ENCODE assay signal across 8 cellular contexts in the genomic region with DNA sequence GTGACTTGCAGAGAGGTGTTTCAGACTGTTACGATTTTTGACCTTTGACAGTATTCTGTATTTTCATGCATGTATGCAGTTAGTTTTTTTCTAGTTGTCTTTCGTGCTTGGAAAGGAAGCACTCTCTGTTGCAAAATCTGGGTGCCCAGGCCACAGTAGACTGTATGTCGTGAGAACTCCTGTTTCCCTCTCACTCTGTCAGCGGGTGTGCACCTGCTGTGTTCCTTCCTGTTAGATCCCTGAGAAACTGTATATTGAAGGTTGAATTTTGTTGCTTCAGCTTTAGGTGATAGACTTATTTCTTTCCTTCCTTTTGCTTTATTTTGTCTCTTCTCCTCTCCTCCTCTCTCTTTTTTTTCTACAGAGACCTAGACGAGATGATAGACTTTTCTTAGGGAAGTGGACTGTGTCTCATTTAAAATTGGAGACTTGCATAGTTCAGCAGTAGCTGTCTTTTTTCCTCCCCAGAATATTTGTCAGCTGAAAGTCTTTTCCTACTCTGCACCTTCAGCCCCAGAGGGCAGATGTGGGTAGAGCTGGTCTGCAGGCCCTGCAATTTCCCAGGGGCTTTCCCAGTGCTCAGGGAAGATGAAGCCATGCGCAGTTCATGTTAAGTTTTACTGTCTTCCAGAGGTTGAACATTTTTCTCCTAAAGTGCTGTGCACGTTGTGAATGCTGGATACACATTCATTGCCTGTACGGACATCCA. TPM values are rescaled to one million over a fixed set of nuclear protein-coding genes. Genes with fewer than 3 reads are reported as not detected.
A peak's percentile ranks its signal among the peaks of the same experiment; 100 is the strongest.
DNase-seq lines count a peak whose midpoint lies in the region; ATAC-seq and TF ChIP-seq lines count a peak whose summit lies in the region.

No MANE protein-coding gene starts in this region.

- H3K36me3 Mint-ChIP-seq in natural killer cell treated with Interleukin-12 subunit alpha and Interleukin-12 subunit beta and Interleukin-15 and Interleukin-18, amount 100 ng/mL, for 72 hours, result peaks cover 9% of the 10 kb centered on the region

- no peak for TF ChIP-seq CTCF in BJ (IDR thresholded peaks at IDR 0.05; ENCODE audit: insufficient read depth, low read depth, low read length)
- TF ChIP-seq CTCF in VCaP (conservative IDR thresholded peaks at IDR 0.05), result no peak

- H3K36me3 ChIP-seq in BJ (ENCODE audit: control insufficient read depth, insufficient read depth, low read length) (no peaks in the 10 kb centered on the region), endocrine pancreas (ENCODE audit: control insufficient read depth, insufficient read depth, low read length) (no peaks in the 10 kb centered on the region)

- no peak overlapping the region for H3K9ac ChIP-seq in endocrine pancreas (ENCODE audit: control insufficient read depth, insufficient read depth, low read length)

- peaks cover 13% of the 10 kb centered on the region for H3K4me1 ChIP-seq in endocrine pancreas (ENCODE audit: control insufficient read depth, insufficient read depth, low read length)

- CTCF ChIA-PET in BJ (lab: Yijun Ruan, JAX), result interaction anchor here (0.6 to 0.9 kb wide), 2 partner anchors 34 to 284 kb away, joined by 3 read pairs; no protein-coding TSS in a partner anchor

- POLR2A ChIA-PET in BJ (lab: Charles Lee), result no interaction called here

- H3K27ac ChIP-seq in VCaP, result peak overlapping the region; percentile 98

- H3K27ac Mint-ChIP-seq in natural killer cell treated with Interleukin-12 subunit alpha and Interleukin-12 subunit beta and Interleukin-15 and Interleukin-18, amount 100 ng/mL, for 72 hours, result peak overlapping the region; percentile 93 to 95

- peaks cover 56 to 62% of the 10 kb centered on the region in 2 donors for H3K4me1 Mint-ChIP-seq in natural killer cell treated with Interleukin-12 subunit alpha and Interleukin-12 subunit beta and Interleukin-15 and Interleukin-18, amount 100 ng/mL, for 72 hours (ENCODE audit: low read depth in 2 of 2)

- H3K9me3 Mint-ChIP-seq in natural killer cell treated with Interleukin-12 subunit alpha and Interleukin-12 subunit beta and Interleukin-15 and Interleukin-18, amount 100 ng/mL, for 72 hours, result no peaks in the 10 kb centered on the region

- no peak for ATAC-seq in natural killer cell treated with Interleukin-12 subunit alpha and Interleukin-12 subunit beta and Interleukin-15 and Interleukin-18, amount 100 ng/mL, for 72 hours
- ATAC-seq in GM21390 (IDR thresholded peaks at IDR 0.05; ENCODE audit: unreplicated experiment) (no peak), GM18520 (IDR thresholded peaks at IDR 0.05; ENCODE audit: unreplicated experiment) (no peak)

- H3K9me3 ChIP-seq in endocrine pancreas (ENCODE audit: control insufficient read depth, low read length), result no peaks in the 10 kb centered on the region

- no peak for DNase-seq in BJ (ENCODE audit: low read depth)
- peak; percentile 5 for DNase-seq in HT-29 (ENCODE audit: low spot score)
- peak; percentile 82 for DNase-seq in natural killer cell treated with Interleukin-12 subunit alpha and Interleukin-12 subunit beta and Interleukin-15 and Interleukin-18, amount 100 ng/mL, for 72 hours (ENCODE audit: low spot score)
- no peak for DNase-seq in NCI-H510A treated with DMSO at 0.1 percent for 48 hours (lab: John Stamatoyannopoulos, UW)

- peak overlapping the region; percentile 99 for H3K4me3 Mint-ChIP-seq in natural killer cell treated with Interleukin-12 subunit alpha and Interleukin-12 subunit beta and Interleukin-15 and Interleukin-18, amount 100 ng/mL, for 72 hours

- H3K27me3 ChIP-seq in BJ (ENCODE audit: control insufficient read depth, insufficient read depth, low read length) (no peaks in the 10 kb centered on the region), endocrine pancreas (ENCODE audit: control insufficient read depth, insufficient read depth, low read length) (no peaks in the 10 kb centered on the region)

- H3K27me3 Mint-ChIP-seq in natural killer cell treated with Interleukin-12 subunit alpha and Interleukin-12 subunit beta and Interleukin-15 and Interleukin-18, amount 100 ng/mL, for 72 hours, result no peaks in the 10 kb centered on the region

- peak overlapping the region; percentile 77 for H3K4me3 ChIP-seq in BJ (ENCODE audit: low read depth, low read length)
- peak overlapping the region; percentile 74 for H3K4me3 ChIP-seq in endocrine pancreas (ENCODE audit: control insufficient read depth, insufficient read depth, low read length)

RNA-seq across cellular contexts. Expression of a gene that starts 1.4 kb away (rescaled TPM):
- polyA plus RNA-seq in BJ (2011; rRNA removed), result 24.5 and 31.4 TPM in 2 replicates
- 18.7 and 22.0 TPM in 2 replicates for polyA minus RNA-seq in BJ (2011; rRNA and poly(A)+ RNA removed)
- 16.6 and 19.0 TPM in 2 replicates for total RNA-seq in HT-29 (2014; rRNA removed; shearing (Covaris generic))
- 100 to 1,000 TPM in 1 of 2 donors, 10 to 100 TPM in 1; 90.3 to 148 TPM for total RNA-seq in natural killer cell treated with Interleukin-12 subunit alpha and Interleukin-12 subunit beta and Interleukin-15 and Interleukin-18, amount 100 ng/mL, for 72 hours

Comparison
In these comparisons a context has a peak if more than half of its experiments do, and no peak if none do; other contexts are left out.
1. DNase-seq: peak in HT-29 (single experiment) and natural killer cell treated with Interleukin-12 subunit alpha and Interleukin-12 subunit beta and Interleukin-15 and Interleukin-18, amount 100 ng/mL, for 72 hours (single experiment); none in BJ (single experiment) and NCI-H510A treated with DMSO at 0.1 percent for 48 hours (single experiment).